32 cellular contexts compared by ENCODE assay signal in genomic region chr13:58461217-58461616, GRCh38.
"Had no signal": no experiment of that assay in that cellular context is flagged by ENCODE, and none has a peak within 500 bp of the region (broad histone marks: within the 10 kb centered on the region; RNA-seq: fewer than 3 reads in every experiment).

No MANE protein-coding gene starts in this region.

- H3K4me1 Mint-ChIP-seq: activated CD4-positive, alpha-beta T cell treated with anti-CD3 and anti-CD28 coated beads for 36 hours; activated CD4-positive, alpha-beta T cell treated with anti-CD3 and anti-CD28 coated beads, Interleukin-2, amount 10 ng/mL, durations not matched to agents 24 days and 14 days; activated CD8-positive, alpha-beta memory T cell treated with anti-CD3 and anti-CD28 coated beads, Interleukin-2, amount 10 ng/mL, durations not matched to agents 7 days and 5 days; activated naive CD4-positive, alpha-beta T cell treated with anti-CD3 and anti-CD28 coated beads, Interleukin-2, amount 50 U/mL, for 24 hours; activated naive CD8-positive, alpha-beta T cell treated with anti-CD3 and anti-CD28 coated beads for 36 hours; activated naive CD8-positive, alpha-beta T cell treated with anti-CD3 and anti-CD28 coated beads, Interleukin-2, amount 50 U/mL, for 24 hours had no signal

- H3K27me3 Mint-ChIP-seq: activated CD4-positive, alpha-beta memory T cell treated with anti-CD3 and anti-CD28 coated beads for 36 hours; activated CD4-positive, alpha-beta T cell treated with anti-CD3 and anti-CD28 coated beads for 36 hours; activated CD4-positive, alpha-beta T cell treated with anti-CD3 and anti-CD28 coated beads, Interleukin-2, amount 10 ng/mL, durations not matched to agents 24 days and 14 days; activated CD8-positive, alpha-beta memory T cell treated with anti-CD3 and anti-CD28 coated beads, Interleukin-2, amount 10 ng/mL, durations not matched to agents 7 days and 5 days; activated naive CD4-positive, alpha-beta T cell treated with anti-CD3 and anti-CD28 coated beads, Interleukin-2, amount 50 U/mL, for 24 hours; activated naive CD8-positive, alpha-beta T cell treated with anti-CD3 and anti-CD28 coated beads for 36 hours; activated naive CD8-positive, alpha-beta T cell treated with anti-CD3 and anti-CD28 coated beads, Interleukin-2, amount 50 U/mL, for 24 hours; effector memory CD8-positive, alpha-beta T cell had no signal

- H3K4me1 ChIP-seq: adrenal gland, body of pancreas, esophagus muscularis mucosa, foreskin keratinocyte, gastrocnemius medialis, heart right ventricle had no signal

- H3K9me3 Mint-ChIP-seq: activated naive CD4-positive, alpha-beta T cell treated with anti-CD3 and anti-CD28 coated beads, Interleukin-2, amount 50 U/mL, for 24 hours had no signal

- H3K4me3 ChIP-seq: adrenal gland, body of pancreas, esophagus muscularis mucosa, gastrocnemius medialis, heart right ventricle had no signal

- H3K4me3 Mint-ChIP-seq: activated CD4-positive, alpha-beta memory T cell treated with anti-CD3 and anti-CD28 coated beads for 36 hours; activated CD4-positive, alpha-beta T cell treated with anti-CD3 and anti-CD28 coated beads for 36 hours; activated CD4-positive, alpha-beta T cell treated with anti-CD3 and anti-CD28 coated beads, Interleukin-2, amount 10 ng/mL, durations not matched to agents 24 days and 14 days; activated CD8-positive, alpha-beta memory T cell treated with anti-CD3 and anti-CD28 coated beads, Interleukin-2, amount 10 ng/mL, durations not matched to agents 7 days and 5 days; activated CD8-positive, alpha-beta T cell treated with anti-CD3 and anti-CD28 coated beads, Interleukin-2, amount 10 ng/mL, durations not matched to agents 7 days and 5 days; activated naive CD4-positive, alpha-beta T cell treated with anti-CD3 and anti-CD28 coated beads for 36 hours; activated naive CD4-positive, alpha-beta T cell treated with anti-CD3 and anti-CD28 coated beads, Interleukin-2, amount 50 U/mL, for 24 hours; activated naive CD8-positive, alpha-beta T cell treated with anti-CD3 and anti-CD28 coated beads for 36 hours; activated naive CD8-positive, alpha-beta T cell treated with anti-CD3 and anti-CD28 coated beads, Interleukin-2, amount 50 U/mL, for 24 hours; activated T-helper 1 cell treated with anti-CD3 and anti-CD28 coated beads, Interleukin-12 subunit alpha, Interleukin-12 subunit beta, Interleukin-2, Interleukin-4 antibody, amounts not matched to agents 30 ng/mL and 10 ng/mL and 1 ng/mL, durations not matched to agents 14 hours and 24 hours and 36 hours; effector memory CD8-positive, alpha-beta T cell had no signal

- H3K27ac Mint-ChIP-seq: activated CD4-positive, alpha-beta memory T cell treated with anti-CD3 and anti-CD28 coated beads for 36 hours; activated CD4-positive, alpha-beta T cell treated with anti-CD3 and anti-CD28 coated beads for 36 hours; activated CD4-positive, alpha-beta T cell treated with anti-CD3 and anti-CD28 coated beads, Interleukin-2, amount 10 ng/mL, durations not matched to agents 24 days and 14 days; activated CD8-positive, alpha-beta memory T cell treated with anti-CD3 and anti-CD28 coated beads, Interleukin-2, amount 10 ng/mL, durations not matched to agents 7 days and 5 days; activated CD8-positive, alpha-beta T cell treated with anti-CD3 and anti-CD28 coated beads, Interleukin-2, amount 10 ng/mL, durations not matched to agents 7 days and 5 days; activated naive CD4-positive, alpha-beta T cell treated with anti-CD3 and anti-CD28 coated beads for 36 hours; activated naive CD4-positive, alpha-beta T cell treated with anti-CD3 and anti-CD28 coated beads, Interleukin-2, amount 50 U/mL, for 24 hours; activated naive CD8-positive, alpha-beta T cell treated with anti-CD3 and anti-CD28 coated beads for 36 hours; activated naive CD8-positive, alpha-beta T cell treated with anti-CD3 and anti-CD28 coated beads, Interleukin-2, amount 50 U/mL, for 24 hours; activated T-helper 1 cell treated with anti-CD3 and anti-CD28 coated beads, Interleukin-12 subunit alpha, Interleukin-12 subunit beta, Interleukin-2, Interleukin-4 antibody, amounts not matched to agents 30 ng/mL and 10 ng/mL and 1 ng/mL, durations not matched to agents 14 hours and 24 hours and 36 hours; activated T-helper 2 cell treated with anti-CD3 and anti-CD28 coated beads, Interferon-gamma antibody, Interleukin-2, Interleukin-4, amounts not matched to agents 10 μg/mL and 5 μg/mL and 100 μg/mL, durations not matched to agents 14 hours and 24 hours and 36 hours; effector memory CD8-positive, alpha-beta T cell had no signal

- ATAC-seq: activated CD4-positive, alpha-beta T cell treated with anti-CD3 and anti-CD28 coated beads for 36 hours; activated CD8-positive, alpha-beta memory T cell treated with anti-CD3 and anti-CD28 coated beads, Interleukin-2, amount 10 ng/mL, durations not matched to agents 7 days and 5 days; activated CD8-positive, alpha-beta T cell treated with anti-CD3 and anti-CD28 coated beads, Interleukin-2, amount 10 ng/mL, durations not matched to agents 7 days and 5 days; activated naive CD8-positive, alpha-beta T cell treated with anti-CD3 and anti-CD28 coated beads, Interleukin-2, amount 50 U/mL, for 24 hours; body of pancreas; effector memory CD8-positive, alpha-beta T cell; foreskin keratinocyte; gastrocnemius medialis; heart right ventricle had no signal

- H3K36me3 ChIP-seq: adrenal gland, esophagus muscularis mucosa, gastrocnemius medialis, heart right ventricle had no signal

- H3K36me3 Mint-ChIP-seq: activated CD4-positive, alpha-beta memory T cell treated with anti-CD3 and anti-CD28 coated beads for 36 hours; activated CD8-positive, alpha-beta memory T cell treated with anti-CD3 and anti-CD28 coated beads, Interleukin-2, amount 10 ng/mL, durations not matched to agents 7 days and 5 days; activated naive CD4-positive, alpha-beta T cell treated with anti-CD3 and anti-CD28 coated beads, Interleukin-2, amount 50 U/mL, for 24 hours; activated naive CD8-positive, alpha-beta T cell treated with anti-CD3 and anti-CD28 coated beads for 36 hours had no signal

- DNase-seq: activated CD4-positive, alpha-beta memory T cell treated with anti-CD3 and anti-CD28 coated beads for 36 hours; activated CD4-positive, alpha-beta T cell treated with anti-CD3 and anti-CD28 coated beads for 36 hours; activated CD4-positive, alpha-beta T cell treated with anti-CD3 and anti-CD28 coated beads, Interleukin-2, amount 10 ng/mL, durations not matched to agents 24 days and 14 days; activated CD4-positive, CD25-positive, alpha-beta regulatory T cell; activated CD4-positive, CD25-positive, alpha-beta regulatory T cell treated with anti-CD3 and anti-CD28 coated beads, Interleukin-2, amount 50 U/mL, for 72 hours; activated CD8-positive, alpha-beta memory T cell treated with anti-CD3 and anti-CD28 coated beads, Interleukin-2, amount 10 ng/mL, durations not matched to agents 7 days and 5 days; activated CD8-positive, alpha-beta memory T cell treated with anti-CD3 and anti-CD28 coated beads, Interleukin-2, amount 50 U/mL, for 4 hours; activated CD8-positive, alpha-beta T cell treated with anti-CD3 and anti-CD28 coated beads, Interleukin-2, amount 10 ng/mL, durations not matched to agents 7 days and 5 days; activated effector memory CD4-positive, alpha-beta T cell treated with anti-CD3 and anti-CD28 coated beads, Interleukin-2, amount 50 U/mL, for 16 hours; activated naive CD4-positive, alpha-beta T cell treated with anti-CD3 and anti-CD28 coated beads for 36 hours; activated naive CD8-positive, alpha-beta T cell treated with anti-CD3 and anti-CD28 coated beads for 36 hours; activated naive CD8-positive, alpha-beta T cell treated with anti-CD3 and anti-CD28 coated beads, Interleukin-2, amount 50 U/mL, for 24 hours; activated T-cell treated with anti-CD3 and anti-CD28 coated beads, Interleukin-2, amount 50 U/mL, for 1 hour; activated T-cell treated with anti-CD3 and anti-CD28 coated beads, Interleukin-2, amount 50 U/mL, for 48 hours; adrenal gland; amygdala; aorta; body of pancreas; caudate nucleus; cortex of kidney; dermis blood vessel endothelial cell; effector CD4-positive, alpha-beta T cell; effector memory CD8-positive, alpha-beta T cell; erythroblast; foreskin keratinocyte; gastrocnemius medialis; heart right ventricle; T-helper 2 cell had no signal

- H3K27ac ChIP-seq: adrenal gland, body of pancreas, esophagus muscularis mucosa, foreskin keratinocyte, gastrocnemius medialis, heart right ventricle had no signal

- H3K9me3 ChIP-seq: adrenal gland, body of pancreas, esophagus muscularis mucosa, gastrocnemius medialis had no signal

- H3K27me3 ChIP-seq: adrenal gland, body of pancreas, esophagus muscularis mucosa, foreskin keratinocyte, gastrocnemius medialis, heart right ventricle had no signal
